Comparison of ENCODE assay signal across 29 cellular contexts in the genomic region with DNA sequence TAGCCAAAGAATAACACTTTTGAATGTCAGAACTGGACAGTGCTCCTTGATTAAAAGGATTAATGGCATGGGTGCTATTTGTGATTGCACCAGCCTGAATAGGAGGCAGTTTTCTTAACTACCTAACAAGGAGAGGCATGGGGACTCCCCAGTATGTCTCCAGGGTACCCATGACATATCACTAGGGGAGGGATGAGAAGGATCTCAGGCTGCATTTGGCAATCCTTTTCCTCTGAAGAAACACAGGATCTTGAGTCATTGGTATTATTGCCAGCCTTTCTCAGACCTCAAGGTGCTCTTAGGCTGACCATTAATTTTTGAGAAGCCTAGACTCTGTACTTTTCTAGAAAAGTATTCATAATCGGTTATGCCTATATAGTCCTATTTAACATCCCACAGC.
"Had no signal": no experiment of that assay in that cellular context is flagged by ENCODE, and none has a peak within 500 bp of the region (broad histone marks: within the 10 kb centered on the region; RNA-seq: fewer than 3 reads in every experiment).

No MANE protein-coding gene starts in this region.

- ATAC-seq: left colon; left ventricle myocardium superior; lower lobe of right lung; mucosa of descending colon; natural killer cell treated with Interleukin-12 subunit alpha and Interleukin-12 subunit beta and Interleukin-15 and Interleukin-18, amount 100 ng/mL, for 72 hours; psoas muscle; right cardiac atrium; stimulated activated effector memory CD8-positive, alpha-beta T cell treated with anti-CD3 and anti-CD28 coated beads, Interleukin-12 subunit alpha, Interleukin-12 subunit beta, amount 100 ng/mL, for 72 hours had no signal

- H3K27ac Mint-ChIP-seq: dendritic cell treated with granulocyte-macrophage colony-stimulating factor and Interleukin-4, amounts not matched to agents 40 ng/mL and 50 ng/mL, for 4 days; endodermal cell; immature natural killer cell; memory B cell; mesothelial cell of epicardium; naive B cell; natural killer cell treated with Interleukin-12 subunit alpha and Interleukin-12 subunit beta and Interleukin-15 and Interleukin-18, amount 100 ng/mL, for 72 hours; stimulated activated effector memory CD8-positive, alpha-beta T cell treated with anti-CD3 and anti-CD28 coated beads, Interleukin-12 subunit alpha, Interleukin-12 subunit beta, amount 100 ng/mL, for 72 hours had no signal

- H3K36me3 ChIP-seq: colonic mucosa, esophagus muscularis mucosa, lower lobe of right lung, sigmoid colon, stomach, thyroid gland, vagina had no signal

- H3K27me3 ChIP-seq: colonic mucosa, esophagus muscularis mucosa, sigmoid colon, stomach, thyroid gland, vagina had no signal

- H3K36me3 Mint-ChIP-seq: immature natural killer cell; memory B cell; mesothelial cell of epicardium; naive B cell; natural killer cell treated with Interleukin-12 subunit alpha and Interleukin-12 subunit beta and Interleukin-15 and Interleukin-18, amount 100 ng/mL, for 72 hours; stimulated activated effector memory CD8-positive, alpha-beta T cell treated with anti-CD3 and anti-CD28 coated beads, Interleukin-12 subunit alpha, Interleukin-12 subunit beta, amount 100 ng/mL, for 72 hours had no signal

- H3K4me3 ChIP-seq: colonic mucosa, esophagus muscularis mucosa, lower lobe of right lung, mucosa of descending colon, psoas muscle, sigmoid colon, stomach, thyroid gland, vagina had no signal

- H3K9me3 ChIP-seq: colonic mucosa, esophagus muscularis mucosa, lower lobe of right lung, mucosa of descending colon, psoas muscle, sigmoid colon, stomach, thyroid gland, vagina had no signal

- H3K4me3 Mint-ChIP-seq: dendritic cell treated with granulocyte-macrophage colony-stimulating factor and Interleukin-4, amounts not matched to agents 40 ng/mL and 50 ng/mL, for 4 days; endodermal cell; immature natural killer cell; memory B cell; mesothelial cell of epicardium; natural killer cell treated with Interleukin-12 subunit alpha and Interleukin-12 subunit beta and Interleukin-15 and Interleukin-18, amount 100 ng/mL, for 72 hours; neural crest cell; stimulated activated effector memory CD8-positive, alpha-beta T cell treated with anti-CD3 and anti-CD28 coated beads, Interleukin-12 subunit alpha, Interleukin-12 subunit beta, amount 100 ng/mL, for 72 hours had no signal

- H3K27ac ChIP-seq: colonic mucosa, esophagus muscularis mucosa, lower lobe of right lung, psoas muscle, sigmoid colon, stomach, thyroid gland, vagina had no signal

- H3K9me3 Mint-ChIP-seq: dendritic cell treated with granulocyte-macrophage colony-stimulating factor and Interleukin-4, amounts not matched to agents 40 ng/mL and 50 ng/mL, for 4 days; endodermal cell; immature natural killer cell; memory B cell; mesothelial cell of epicardium; naive B cell; natural killer cell treated with Interleukin-12 subunit alpha and Interleukin-12 subunit beta and Interleukin-15 and Interleukin-18, amount 100 ng/mL, for 72 hours; neural crest cell; stimulated activated effector memory CD8-positive, alpha-beta T cell treated with anti-CD3 and anti-CD28 coated beads, Interleukin-12 subunit alpha, Interleukin-12 subunit beta, amount 100 ng/mL, for 72 hours had no signal

- H3K4me1 Mint-ChIP-seq: endodermal cell; immature natural killer cell; memory B cell; naive B cell; stimulated activated effector memory CD8-positive, alpha-beta T cell treated with anti-CD3 and anti-CD28 coated beads, Interleukin-12 subunit alpha, Interleukin-12 subunit beta, amount 100 ng/mL, for 72 hours had no signal

- DNase-seq: colonic mucosa; effector CD8-positive, alpha-beta T cell; endodermal cell; hypothalamus; immature natural killer cell; islet precursor cell; kidney glomerular epithelial cell; left colon; left ventricle myocardium superior; lower lobe of right lung; mucosa of descending colon; naive B cell; psoas muscle; right cardiac atrium; sigmoid colon; stimulated activated CD4-positive, alpha-beta T cell treated with anti-CD3 and anti-CD28 coated beads, Interleukin-2, amount 100 ng/mL, for 24 hours; stimulated activated CD4-positive, alpha-beta T cell treated with anti-CD3 and anti-CD28 coated beads, Interleukin-4, amount 100 ng/mL, for 24 hours; stimulated activated naive CD4-positive, alpha-beta T cell treated with Interleukin-2 at 50 U/mL for 16 hours; stomach; thyroid gland; trophoblast cell had no signal

- H3K4me1 ChIP-seq: colonic mucosa, lower lobe of right lung, psoas muscle had no signal
